10 cellular contexts compared by ENCODE assay signal in genomic region chr7:69800495-69800894, GRCh38.
A peak's percentile ranks its signal among the peaks of the same experiment; 100 is the strongest.
DNase-seq lines count a peak whose midpoint lies in the region; ATAC-seq, FAIRE-seq and TF ChIP-seq lines count a peak whose summit lies in the region.
"Had no signal": no experiment of that assay in that cellular context is flagged by ENCODE, and none has a peak within 500 bp of the region (broad histone marks: within the 10 kb centered on the region; RNA-seq: fewer than 3 reads in every experiment).

No MANE protein-coding gene starts in this region.

- no peak for ATAC-seq in activated CD8-positive, alpha-beta memory T cell treated with anti-CD3 and anti-CD28 coated beads, Interleukin-2, amount 10 ng/mL, durations not matched to agents 7 days and 5 days

- no peaks in the 10 kb centered on the region for H3K79me2 ChIP-seq in Karpas-422 (ENCODE audit: low read length)

- peaks cover 15% of the 10 kb centered on the region for H3K27me3 Mint-ChIP-seq in activated CD8-positive, alpha-beta memory T cell treated with anti-CD3 and anti-CD28 coated beads, Interleukin-2, amount 10 ng/mL, durations not matched to agents 7 days and 5 days

- no peak overlapping the region for H2AFZ ChIP-seq in Karpas-422 (ENCODE audit: low read length)

- H3K4me3 Mint-ChIP-seq in activated CD8-positive, alpha-beta memory T cell treated with anti-CD3 and anti-CD28 coated beads, Interleukin-2, amount 10 ng/mL, durations not matched to agents 7 days and 5 days: no peak overlapping the region

- H3K36me3 ChIP-seq in cardiac muscle cell (no peaks in the 10 kb centered on the region), adipocyte (ENCODE audit: control insufficient read depth, insufficient read depth, low read length, severe bottlenecking) (no peaks in the 10 kb centered on the region), Karpas-422 (ENCODE audit: insufficient read depth, low read length) (no peaks in the 10 kb centered on the region)
- H3K36me3 ChIP-seq: gastrocnemius medialis, spleen had no signal

- intact Hi-C loops in cardiac septum (cut with DNase I): no loop called here

- H3K9me3 Mint-ChIP-seq in activated CD8-positive, alpha-beta memory T cell treated with anti-CD3 and anti-CD28 coated beads, Interleukin-2, amount 10 ng/mL, durations not matched to agents 7 days and 5 days (ENCODE audit: low read depth): no peaks in the 10 kb centered on the region

- H3K9me2 ChIP-seq in Karpas-422 (replicated peaks; ENCODE audit: insufficient read depth, low read length): no peaks in the 10 kb centered on the region

- TF ChIP-seq CTCF in cardiac muscle cell (IDR thresholded peaks at IDR 0.05; ENCODE audit: low read depth, low read length): no peak

- H3K4me2 ChIP-seq in Karpas-422 (ENCODE audit: low read depth, low read length, poor library complexity, severe bottlenecking): no peak overlapping the region

- DNase-seq in cardiac muscle cell (ENCODE audit: low read depth in 1 of 2, low spot score in 1 of 2) (peak; percentile 54 to 76), cardiac septum (ENCODE audit: low spot score) (no peak), adipocyte (ENCODE audit: low read depth) (no peak), kidney glomerular epithelial cell (lab: John Stamatoyannopoulos, UW) (peak; percentile 11), urothelium cell line (ENCODE audit: low spot score) (peak; percentile 16), Karpas-422 (no peak), activated gamma-delta T cell treated with Interleukin-2 at 50 U/mL for 16 hours (no peak)
- DNase-seq in activated CD8-positive, alpha-beta memory T cell treated with anti-CD3 and anti-CD28 coated beads, Interleukin-2, amount 10 ng/mL, durations not matched to agents 7 days and 5 days: no peak
- DNase-seq: gastrocnemius medialis, spleen had no signal

- peaks cover 13% of the 10 kb centered on the region for H3K4me1 Mint-ChIP-seq in activated CD8-positive, alpha-beta memory T cell treated with anti-CD3 and anti-CD28 coated beads, Interleukin-2, amount 10 ng/mL, durations not matched to agents 7 days and 5 days

- CTCF ChIA-PET in activated CD8-positive, alpha-beta memory T cell treated with anti-CD3 and anti-CD28 coated beads, Interleukin-2, amount 10 ng/mL, durations not matched to agents 7 days and 5 days (lab: Charles Lee): no interaction called here

- no peak overlapping the region for H3K27ac Mint-ChIP-seq in activated CD8-positive, alpha-beta memory T cell treated with anti-CD3 and anti-CD28 coated beads, Interleukin-2, amount 10 ng/mL, durations not matched to agents 7 days and 5 days

- H3K9ac ChIP-seq in adipocyte (ENCODE audit: low read length) (no peak overlapping the region), Karpas-422 (ENCODE audit: low read length) (no peak overlapping the region)

- no peaks in the 10 kb centered on the region for H3K36me3 Mint-ChIP-seq in activated CD8-positive, alpha-beta memory T cell treated with anti-CD3 and anti-CD28 coated beads, Interleukin-2, amount 10 ng/mL, durations not matched to agents 7 days and 5 days

- H3K4me1 ChIP-seq in cardiac muscle cell (ENCODE audit: low read depth): peaks cover 57% of the 10 kb centered on the region
- peaks cover 27% of the 10 kb centered on the region for H3K4me1 ChIP-seq in adipocyte (ENCODE audit: control insufficient read depth, insufficient read depth, low read length)
- peaks cover 39% of the 10 kb centered on the region for H3K4me1 ChIP-seq in Karpas-422 (ENCODE audit: low read length)

- H3K27me3 ChIP-seq in cardiac muscle cell: no peaks in the 10 kb centered on the region
- H3K27me3 ChIP-seq in adipocyte (replicated peaks; ENCODE audit: control insufficient read depth, insufficient read depth, low read length): no peaks in the 10 kb centered on the region
- no peaks in the 10 kb centered on the region for H3K27me3 ChIP-seq in Karpas-422 (ENCODE audit: low read length)
- H3K27me3 ChIP-seq: gastrocnemius medialis, spleen had no signal

- H3K4me3 ChIP-seq in cardiac muscle cell: no peak overlapping the region
- H3K4me3 ChIP-seq in adipocyte (ENCODE audit: low read length): peak overlapping the region; percentile 35
- no peak overlapping the region for H3K4me3 ChIP-seq in Karpas-422 (ENCODE audit: low read length)
- H3K4me3 ChIP-seq: gastrocnemius medialis, spleen had no signal

- H3K9me3 ChIP-seq in cardiac muscle cell (ENCODE audit: low read depth) (no peaks in the 10 kb centered on the region), adipocyte (ENCODE audit: control insufficient read depth, low read length) (no peaks in the 10 kb centered on the region), Karpas-422 (ENCODE audit: low read length) (no peaks in the 10 kb centered on the region)
- H3K9me3 ChIP-seq: gastrocnemius medialis, spleen had no signal

- H3K27ac ChIP-seq in cardiac muscle cell (peak overlapping the region; percentile 64), Karpas-422 (ENCODE audit: low read length) (no peak overlapping the region)
- H3K27ac ChIP-seq: gastrocnemius medialis, spleen had no signal

- H4K20me1 ChIP-seq in Karpas-422 (ENCODE audit: insufficient read depth, low read depth, low read length): peaks cover 9% of the 10 kb centered on the region

- FAIRE-seq in urothelium cell line (lab: Jason Lieb, UNC): no peak

Comparison
In these comparisons a context has a peak if more than half of its experiments do, and no peak if none do; other contexts are left out.
1. DNase-seq: peak in cardiac muscle cell (2 of 2), kidney glomerular epithelial cell (single experiment) and urothelium cell line (single experiment); none in cardiac septum (single experiment), adipocyte (single experiment), Karpas-422 (single experiment), activated CD8-positive, alpha-beta memory T cell treated with anti-CD3 and anti-CD28 coated beads, Interleukin-2, amount 10 ng/mL, durations not matched to agents 7 days and 5 days (single experiment) and activated gamma-delta T cell treated with Interleukin-2 at 50 U/mL for 16 hours (single experiment).